In the genomic region with DNA sequence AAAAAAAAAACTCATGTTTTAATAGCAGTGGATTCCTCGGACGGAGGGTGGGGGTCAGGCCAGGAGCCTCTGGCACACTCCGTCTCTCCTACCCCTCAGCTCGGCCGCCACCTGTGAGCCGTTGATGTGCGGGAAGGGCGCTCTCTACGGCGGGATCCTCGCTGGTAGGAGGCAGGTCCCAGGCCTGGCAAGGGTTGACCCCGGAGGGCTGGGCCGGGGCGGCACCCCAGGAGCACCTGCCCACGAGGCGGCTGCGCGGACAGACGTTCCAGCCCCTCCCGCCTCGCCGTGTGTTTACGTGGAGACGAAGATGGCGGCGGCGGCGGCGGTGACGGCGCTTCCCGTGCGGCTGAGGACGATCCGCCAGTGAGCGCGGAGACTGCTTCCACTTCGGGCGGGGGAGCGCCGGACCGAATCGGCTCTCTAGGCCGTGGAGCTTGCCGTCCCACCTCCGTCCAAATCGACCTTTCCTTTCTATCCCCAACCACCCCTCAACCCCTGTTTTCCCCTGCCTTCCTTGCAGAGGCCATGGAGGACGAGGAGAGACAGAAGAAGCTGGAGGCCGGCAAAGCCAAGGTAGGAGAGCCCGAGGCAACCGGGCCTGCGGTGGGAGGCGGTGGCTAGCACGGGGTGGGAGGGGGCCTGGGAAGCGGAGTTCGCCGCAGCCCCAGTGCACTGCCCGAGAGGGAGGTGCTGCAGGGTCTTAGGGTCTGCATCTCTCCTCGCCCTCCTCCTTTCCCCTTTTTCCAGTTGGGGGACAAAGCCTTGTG, we compare ENCODE assay signal across 1 cellular context.
A peak's percentile ranks its signal among the peaks of the same experiment; 100 is the strongest.
TF ChIP-seq lines count a peak whose summit lies in the region.

Gene AKAP9, plus strand, starts transcription at position 291 of the 770 bp plus-strand sequence. Its CDS starts 238 bp downstream, at position 529.

TF ChIP-seq in K562, 482 proteins besides CTCF, POLR2A, EP300 and RAD21 (continued from another document and continues in another):
- TF ChIP-seq FOXP4 (CRISPR knock-in tag; IDR thresholded peaks at IDR 0.05; ENCODE audit: borderline replicate concordance) (no peak), NCOA1 (IDR thresholded peaks at IDR 0.05; ENCODE audit: low read depth) (peak; percentile 54; the same call in 1 of the 2 replicates), ARNT (IDR thresholded peaks at IDR 0.05) (no peak), ZNF830 (CRISPR knock-in tag; IDR thresholded peaks at IDR 0.05) (no peak), MAZ (CRISPR knock-in tag; conservative IDR thresholded peaks at IDR 0.05 in 1 of 2, IDR thresholded peaks at IDR 0.05 in 1 of 2) (peak; percentile 95 to 96), RBBP5 (IDR thresholded peaks at IDR 0.05; ENCODE audit: borderline replicate concordance, insufficient read depth, low read length, poor library complexity, severe bottlenecking) (peak; percentile 73), TAF7 (tag; IDR thresholded peaks at IDR 0.05) (peak; percentile 93), CSDE1 (IDR thresholded peaks at IDR 0.05) (no peak; a peak in 1 of 4 replicates), TAF1 (IDR thresholded peaks at IDR 0.05; ENCODE audit: control insufficient read depth, extremely low read depth, insufficient read depth, low read length, severe bottlenecking) (peak; percentile 97), CBFB (CRISPR knock-in tag; IDR thresholded peaks at IDR 0.05) (0 out of 2 replicates have a peak, but pooled peaks have one; percentile 55), ZNF507 (tag; conservative IDR thresholded peaks at IDR 0.05) (no peak), THRAP3 (IDR thresholded peaks at IDR 0.05; ENCODE audit: borderline replicate concordance) (no peak), ARID3A (IDR thresholded peaks at IDR 0.05; ENCODE audit: borderline replicate concordance, low read depth, low read length) (peak; percentile 9; the same call in 1 of the 2 replicates), GTF3C2 (IDR thresholded peaks at IDR 0.05; ENCODE audit: borderline replicate concordance, extremely low read depth, insufficient read length) (no peak), KAT8 (IDR thresholded peaks at IDR 0.05; ENCODE audit: low read depth) (no peak), PHTF2 (CRISPR knock-in tag; IDR thresholded peaks at IDR 0.05) (no peak), ZFX (CRISPR knock-in tag; IDR thresholded peaks at IDR 0.05) (peak; percentile 96), ERF (CRISPR knock-in tag; IDR thresholded peaks at IDR 0.05) (no peak), NFIC (IDR thresholded peaks at IDR 0.05) (peak; percentile 53), EZH2 (IDR thresholded peaks at IDR 0.05; ENCODE audit: borderline replicate concordance, low read depth, low read length) (no peak), PCBP1 (IDR thresholded peaks at IDR 0.05; ENCODE audit: low read depth, low read length, poor library complexity, severe bottlenecking) (peak; percentile 38), PHF21A (IDR thresholded peaks at IDR 0.05; ENCODE audit: borderline replicate concordance, low read depth) (no peak; the same call in 1 of the 2 replicates), HDAC2 (IDR thresholded peaks at IDR 0.05) (0 out of 2 replicates have a peak, but pooled peaks have one; percentile 48), CBFA2T3 (IDR thresholded peaks at IDR 0.05) (0 out of 2 replicates have a peak, but pooled peaks have one; percentile 17), SIN3A (IDR thresholded peaks at IDR 0.05; ENCODE audit: borderline replicate concordance in 2 of 2, control insufficient read depth in 1 of 2, low read depth in 2 of 2, low read length in 2 of 2) (peak; percentile 38 to 60; a peak in 2 of 4 replicates), CREBBP (IDR thresholded peaks at IDR 0.05; ENCODE audit: low read depth, low read length) (no peak), ZNF316 (IDR thresholded peaks at IDR 0.05) (no peak), ESRRA (IDR thresholded peaks at IDR 0.05; ENCODE audit: borderline replicate concordance, low read depth) (peak; percentile 52; the same call in 1 of the 2 replicates), SMAD1 (IDR thresholded peaks at IDR 0.05; ENCODE audit: low read depth, low read length, partially characterized antibody) (no peak), CHD1 (IDR thresholded peaks at IDR 0.05; ENCODE audit: low read length) (peak; percentile 60), HMGN3 (IDR thresholded peaks at IDR 0.05; ENCODE audit: borderline replicate concordance, extremely low read depth, insufficient read length, low read depth, low read length) (peak; percentile 89), ZNF431 (CRISPR knock-in tag; IDR thresholded peaks at IDR 0.05) (no peak), ZNF77 (CRISPR knock-in tag; IDR thresholded peaks at IDR 0.05) (no peak), SUPT5H (IDR thresholded peaks at IDR 0.05) (peak; percentile 93), FOSL1 (tag; conservative IDR thresholded peaks at IDR 0.05) (peak; percentile 27; the same call in 1 of the 2 replicates), FOXJ3 (CRISPR knock-in tag; IDR thresholded peaks at IDR 0.05) (no peak), BRF1 (IDR thresholded peaks at IDR 0.05; ENCODE audit: borderline replicate concordance, extremely low read depth, insufficient read length) (no peak), ZFP30 (CRISPR knock-in tag; IDR thresholded peaks at IDR 0.05; ENCODE audit: borderline replicate concordance) (no peak), TGIF2 (CRISPR knock-in tag; IDR thresholded peaks at IDR 0.05) (0 out of 2 replicates have a peak, but pooled peaks have one; percentile 15), ZNF436 (CRISPR knock-in tag; IDR thresholded peaks at IDR 0.05) (no peak), PHF8 (IDR thresholded peaks at IDR 0.05; ENCODE audit: borderline replicate concordance, low read length) (peak; percentile 93), NFATC3 (IDR thresholded peaks at IDR 0.05) (no peak), CHD2 (IDR thresholded peaks at IDR 0.05; ENCODE audit: low read depth, low read length) (no peak), ZNF699 (CRISPR knock-in tag; IDR thresholded peaks at IDR 0.05; ENCODE audit: insufficient replicate concordance) (no peak), ZNF274 (IDR thresholded peaks at IDR 0.05; ENCODE audit: borderline replicate concordance, low read depth, low read length) (no peak), NR2C2 (CRISPR knock-in tag; IDR thresholded peaks at IDR 0.05) (no peak), NR2C2 (tag; IDR thresholded peaks at IDR 0.05) (peak; percentile 81), NCOR1 (IDR thresholded peaks at IDR 0.05) (peak; percentile 46), TCF7L2 (IDR thresholded peaks at IDR 0.05; ENCODE audit: low read depth, low read length) (no peak), PYGO2 (tag; IDR thresholded peaks at IDR 0.05) (no peak), ZNF184 (CRISPR knock-in tag; IDR thresholded peaks at IDR 0.05) (no peak), L3MBTL2 (IDR thresholded peaks at IDR 0.05) (peak; percentile 74), ZNF134 (CRISPR knock-in tag; conservative IDR thresholded peaks at IDR 0.05) (no peak), ZNF140 (CRISPR knock-in tag; IDR thresholded peaks at IDR 0.05) (no peak)
- TF ChIP-seq, protein P1, sequence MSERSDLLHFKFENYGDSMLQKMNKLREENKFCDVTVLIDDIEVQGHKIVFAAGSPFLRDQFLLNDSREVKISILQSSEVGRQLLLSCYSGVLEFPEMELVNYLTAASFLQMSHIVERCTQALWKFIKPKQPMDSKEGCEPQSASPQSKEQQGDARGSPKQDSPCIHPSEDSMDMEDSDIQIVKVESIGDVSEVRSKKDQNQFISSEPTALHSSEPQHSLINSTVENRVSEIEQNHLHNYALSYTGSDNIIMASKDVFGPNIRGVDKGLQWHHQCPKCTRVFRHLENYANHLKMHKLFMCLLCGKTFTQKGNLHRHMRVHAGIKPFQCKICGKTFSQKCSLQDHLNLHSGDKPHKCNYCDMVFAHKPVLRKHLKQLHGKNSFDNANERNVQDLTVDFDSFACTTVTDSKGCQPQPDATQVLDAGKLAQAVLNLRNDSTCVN (CRISPR knock-in tag; IDR thresholded peaks at IDR 0.05): no peak
- TF ChIP-seq, protein P2, sequence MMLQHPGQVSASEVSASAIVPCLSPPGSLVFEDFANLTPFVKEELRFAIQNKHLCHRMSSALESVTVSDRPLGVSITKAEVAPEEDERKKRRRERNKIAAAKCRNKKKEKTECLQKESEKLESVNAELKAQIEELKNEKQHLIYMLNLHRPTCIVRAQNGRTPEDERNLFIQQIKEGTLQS (IDR thresholded peaks at IDR 0.05): no peak; the same call in 1 of the 2 replicates
- TF ChIP-seq, protein P2 (CRISPR knock-in tag; conservative IDR thresholded peaks at IDR 0.05): no peak
- TF ChIP-seq, protein P3, sequence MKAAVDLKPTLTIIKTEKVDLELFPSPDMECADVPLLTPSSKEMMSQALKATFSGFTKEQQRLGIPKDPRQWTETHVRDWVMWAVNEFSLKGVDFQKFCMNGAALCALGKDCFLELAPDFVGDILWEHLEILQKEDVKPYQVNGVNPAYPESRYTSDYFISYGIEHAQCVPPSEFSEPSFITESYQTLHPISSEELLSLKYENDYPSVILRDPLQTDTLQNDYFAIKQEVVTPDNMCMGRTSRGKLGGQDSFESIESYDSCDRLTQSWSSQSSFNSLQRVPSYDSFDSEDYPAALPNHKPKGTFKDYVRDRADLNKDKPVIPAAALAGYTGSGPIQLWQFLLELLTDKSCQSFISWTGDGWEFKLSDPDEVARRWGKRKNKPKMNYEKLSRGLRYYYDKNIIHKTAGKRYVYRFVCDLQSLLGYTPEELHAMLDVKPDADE (conservative IDR thresholded peaks at IDR 0.05; ENCODE audit: control insufficient read depth, low read depth, low read length): peak; percentile 77; the same call in 1 of the 2 replicates
- TF ChIP-seq, protein P4, sequence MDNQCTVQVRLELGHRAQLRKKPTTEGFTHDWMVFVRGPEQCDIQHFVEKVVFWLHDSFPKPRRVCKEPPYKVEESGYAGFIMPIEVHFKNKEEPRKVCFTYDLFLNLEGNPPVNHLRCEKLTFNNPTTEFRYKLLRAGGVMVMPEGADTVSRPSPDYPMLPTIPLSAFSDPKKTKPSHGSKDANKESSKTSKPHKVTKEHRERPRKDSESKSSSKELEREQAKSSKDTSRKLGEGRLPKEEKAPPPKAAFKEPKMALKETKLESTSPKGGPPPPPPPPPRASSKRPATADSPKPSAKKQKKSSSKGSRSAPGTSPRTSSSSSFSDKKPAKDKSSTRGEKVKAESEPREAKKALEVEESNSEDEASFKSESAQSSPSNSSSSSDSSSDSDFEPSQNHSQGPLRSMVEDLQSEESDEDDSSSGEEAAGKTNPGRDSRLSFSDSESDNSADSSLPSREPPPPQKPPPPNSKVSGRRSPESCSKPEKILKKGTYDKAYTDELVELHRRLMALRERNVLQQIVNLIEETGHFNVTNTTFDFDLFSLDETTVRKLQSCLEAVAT (IDR thresholded peaks at IDR 0.05): peak; percentile 15 to 77; a peak in 3 of 4 replicates
